ENCODE assay signal across 8 cellular contexts in the genomic region with DNA sequence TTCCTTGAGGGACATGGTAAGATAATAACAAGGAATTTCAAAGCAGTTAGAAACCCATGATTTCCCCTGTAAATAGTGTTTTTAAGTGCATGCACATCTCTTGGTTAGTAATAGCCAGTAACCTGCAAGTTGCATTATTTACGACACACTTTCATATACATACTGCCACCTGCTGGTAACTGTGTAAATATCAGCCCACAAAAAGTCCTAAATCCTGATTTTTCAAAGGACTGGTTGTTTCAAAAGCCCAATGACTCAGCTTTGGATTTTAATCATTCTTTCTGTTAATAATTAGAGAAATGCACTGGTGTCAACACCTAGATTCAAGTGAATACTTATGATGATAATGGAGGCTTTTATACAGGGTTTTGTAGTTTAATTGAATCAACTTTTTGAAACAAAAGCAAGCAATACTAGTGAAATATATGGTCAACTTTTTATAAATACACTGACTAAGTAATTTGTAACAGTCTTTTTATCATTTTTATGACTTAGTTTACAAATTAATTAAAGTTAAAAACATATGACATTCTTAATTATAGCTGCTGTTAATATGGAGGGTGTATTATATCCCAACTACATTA.
A peak's percentile ranks its signal among the peaks of the same experiment; 100 is the strongest.
DNase-seq lines count a peak whose midpoint lies in the region; ATAC-seq and TF ChIP-seq lines count a peak whose summit lies in the region.

No MANE protein-coding gene starts in this region.

- CTCF ChIA-PET in Caco-2 (lab: Charles Lee): interaction anchor here (0.6 kb wide), 1 partner anchor 46 kb away, joined by 10 read pairs; no protein-coding TSS in a partner anchor

- BruUV-seq in Caco-2 (replicated peaks; lab: Mats Ljungman, UMichigan): no TSS peak

- H3K27ac Mint-ChIP-seq in Caco-2 (ENCODE audit: unreplicated experiment): no peak overlapping the region

- no peaks in the 10 kb centered on the region for H3K27me3 ChIP-seq in Caco-2 (replicated peaks; ENCODE audit: control insufficient read depth, insufficient read depth, low read length)
- H3K27me3 ChIP-seq in ascending aorta: no peaks in the 10 kb centered on the region
- no peaks in the 10 kb centered on the region for H3K27me3 ChIP-seq in transverse colon

- 0% methylated on average over 1 of the region's 1 CpG for WGBS in transverse colon (ENCODE audit: low coverage in 1 of 2), 2 donors

- peak; percentile 77 for ATAC-seq in GM18873 (IDR thresholded peaks at IDR 0.05; ENCODE audit: low FRiP score, unreplicated experiment)
- ATAC-seq in HG03103 (IDR thresholded peaks at IDR 0.05; ENCODE audit: low read depth, unreplicated experiment): peak; percentile 76

- H3K36me3 ChIP-seq in Caco-2 (ENCODE audit: control insufficient read depth, insufficient read depth, low read length) (no peaks in the 10 kb centered on the region), ascending aorta (no peaks in the 10 kb centered on the region), transverse colon (no peaks in the 10 kb centered on the region)

- no peaks in the 10 kb centered on the region for H3K27me3 Mint-ChIP-seq in Caco-2 (ENCODE audit: insufficient read depth, unreplicated experiment)

- no peaks in the 10 kb centered on the region for H3K36me3 Mint-ChIP-seq in Caco-2 (ENCODE audit: insufficient read depth, unreplicated experiment)

- H3K9me3 Mint-ChIP-seq in Caco-2 (ENCODE audit: unreplicated experiment): peaks cover 10% of the 10 kb centered on the region

- H3K4me1 Mint-ChIP-seq in Caco-2 (ENCODE audit: low read depth, unreplicated experiment): no peaks in the 10 kb centered on the region

- intact Hi-C loops in Caco-2 (cut with micrococcal nuclease; ENCODE audit: unreplicated experiment) (loop anchor here (1.0 to 10.0 kb wide), 5 partner anchors 87 to 910 kb away; no protein-coding TSS in a partner anchor), ascending aorta (cut with DNase I) (loop anchor here (2.0 to 5.0 kb wide), 3 partner anchors 367 to 527 kb away; a partner anchor contains a TSS), transverse colon (cut with DNase I; ENCODE audit: low total_unique reads) (no loop called here)

- H3K4me1 ChIP-seq in Caco-2 (no peaks in the 10 kb centered on the region), ascending aorta (no peaks in the 10 kb centered on the region), transverse colon (no peaks in the 10 kb centered on the region)

- peak; percentile 30 to 56 for DNase-seq in Caco-2
- peak; percentile 32 for DNase-seq in NCI-H2196 treated with DMSO at 0.1 percent for 48 hours (lab: John Stamatoyannopoulos, UW; ENCODE audit: unreplicated experiment)
- peak in 1 of 2 donors; percentile 58 for DNase-seq in ascending aorta (ENCODE audit: low spot score in 2 of 2)
- peak; percentile 82 for DNase-seq in iris pigment epithelial cell (ENCODE audit: low read depth)
- no peak for DNase-seq in transverse colon
- DNase-seq in activated CD8-positive, alpha-beta memory T cell treated with anti-CD3 and anti-CD28 coated beads for 24 hours: no peak

- H3K4me3 Mint-ChIP-seq in Caco-2 (ENCODE audit: unreplicated experiment): no peak overlapping the region

- POLR2A ChIA-PET in Caco-2 (lab: Charles Lee): no interaction called here

- peak; percentile 63 to 73 for TF ChIP-seq CTCF in Caco-2 (IDR thresholded peaks at IDR 0.05; ENCODE audit: insufficient read depth in 1 of 2, low read depth in 1 of 2, low read length in 1 of 2, severe bottlenecking in 1 of 2, unreplicated experiment in 1 of 2)
- peak; percentile 39 to 71 (median 59) for TF ChIP-seq CTCF in ascending aorta (IDR thresholded peaks at IDR 0.05)
- peak; percentile 51 to 64 (median 60) for TF ChIP-seq CTCF in transverse colon (IDR thresholded peaks at IDR 0.05)

- in situ Hi-C loops in transverse colon (cut with MboI; ENCODE audit: low pct_ligation_motif_present in 1 of 4, low pct_unique_long_range_greater_than_20kb in 1 of 4, low sequenced_read_pairs in 3 of 4): loop anchor here in 2 of 4 donors (10.0 kb wide), 1 partner anchor 500 kb away; no protein-coding TSS in a partner anchor

- no peak for TF ChIP-seq POLR2A in transverse colon (IDR thresholded peaks at IDR 0.05)

- no peak for TF ChIP-seq EP300 in transverse colon (IDR thresholded peaks at IDR 0.05; ENCODE audit: low read depth)

- no peak overlapping the region for H3K4me3 ChIP-seq in Caco-2 (ENCODE audit: low read depth, low read length)
- no peak overlapping the region for H3K4me3 ChIP-seq in ascending aorta
- no peak overlapping the region for H3K4me3 ChIP-seq in transverse colon

- H3K27ac ChIP-seq in ascending aorta: no peak overlapping the region
- no peak overlapping the region for H3K27ac ChIP-seq in transverse colon

- no peaks in the 10 kb centered on the region for H3K9me3 ChIP-seq in Caco-2
- no peaks in the 10 kb centered on the region for H3K9me3 ChIP-seq in ascending aorta
- H3K9me3 ChIP-seq in transverse colon: no peaks in the 10 kb centered on the region

Comparison
In these comparisons a context has a peak if more than half of its experiments do, and no peak if none do; other contexts are left out.
1. DNase-seq: peak in Caco-2 (2 of 2), NCI-H2196 treated with DMSO at 0.1 percent for 48 hours (single experiment) and iris pigment epithelial cell (single experiment); none in transverse colon (single experiment) and activated CD8-positive, alpha-beta memory T cell treated with anti-CD3 and anti-CD28 coated beads for 24 hours (single experiment).
2. Peak in every context shown above with its lines, with median percentiles within 50 percentile points of each other: CTCF ChIP-seq.